1 cellular context compared by ENCODE assay signal in the genomic region with DNA sequence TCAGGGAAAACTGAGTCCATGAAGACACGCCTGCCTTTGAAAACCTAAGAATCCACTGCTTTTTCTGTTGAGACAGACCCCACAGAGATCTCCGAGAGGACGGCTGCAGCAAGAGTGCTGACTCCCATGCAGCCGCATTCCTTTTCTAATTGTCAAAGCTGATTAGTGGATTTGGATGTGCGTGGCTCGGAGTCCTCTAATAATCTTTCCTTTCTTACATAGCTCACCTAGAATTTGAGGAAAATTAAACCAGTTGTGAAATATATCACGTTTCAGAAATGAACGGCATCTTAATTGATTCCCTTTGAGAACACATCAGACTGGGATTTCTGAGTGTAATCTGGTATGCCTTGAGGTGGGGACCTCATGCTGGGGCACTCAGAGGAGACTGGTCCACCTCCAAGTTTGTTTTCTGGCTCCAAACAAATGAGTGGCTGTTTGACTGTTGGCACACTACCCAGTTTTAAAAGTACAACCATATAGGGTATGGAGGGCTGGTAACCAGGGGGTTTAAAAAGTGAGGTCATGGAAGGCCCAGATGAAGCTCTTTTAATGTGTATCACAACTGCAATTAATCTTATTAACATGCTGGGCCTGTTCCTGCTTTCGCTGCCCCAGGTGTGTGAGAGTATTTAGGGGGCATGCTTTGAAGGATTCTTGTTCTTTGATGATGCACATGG.
TF ChIP-seq lines count a peak whose summit lies in the region.

No MANE protein-coding gene starts in this region.

TF ChIP-seq in IMR-90, 13 proteins besides CTCF, POLR2A, EP300 and RAD21:
- TF ChIP-seq MXI1 (IDR thresholded peaks at IDR 0.05; ENCODE audit: borderline replicate concordance, low read depth, low read length) (no peak), CEBPB (IDR thresholded peaks at IDR 0.05; ENCODE audit: low read depth, low read length) (no peak), SMC3 (IDR thresholded peaks at IDR 0.05; ENCODE audit: low read depth, low read length) (no peak), BHLHE40 (IDR thresholded peaks at IDR 0.05; ENCODE audit: low read depth, low read length) (no peak), MAFK (IDR thresholded peaks at IDR 0.05; ENCODE audit: low read depth, low read length) (no peak), RCOR1 (IDR thresholded peaks at IDR 0.05; ENCODE audit: insufficient replicate concordance, low read length) (no peak), MAZ (IDR thresholded peaks at IDR 0.05; ENCODE audit: borderline replicate concordance, low read depth, low read length) (no peak)
- TF ChIP-seq, protein P1, sequence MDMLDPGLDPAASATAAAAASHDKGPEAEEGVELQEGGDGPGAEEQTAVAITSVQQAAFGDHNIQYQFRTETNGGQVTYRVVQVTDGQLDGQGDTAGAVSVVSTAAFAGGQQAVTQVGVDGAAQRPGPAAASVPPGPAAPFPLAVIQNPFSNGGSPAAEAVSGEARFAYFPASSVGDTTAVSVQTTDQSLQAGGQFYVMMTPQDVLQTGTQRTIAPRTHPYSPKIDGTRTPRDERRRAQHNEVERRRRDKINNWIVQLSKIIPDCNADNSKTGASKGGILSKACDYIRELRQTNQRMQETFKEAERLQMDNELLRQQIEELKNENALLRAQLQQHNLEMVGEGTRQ (IDR thresholded peaks at IDR 0.05; ENCODE audit: low read depth, low read length): no peak
- TF ChIP-seq, protein P2, sequence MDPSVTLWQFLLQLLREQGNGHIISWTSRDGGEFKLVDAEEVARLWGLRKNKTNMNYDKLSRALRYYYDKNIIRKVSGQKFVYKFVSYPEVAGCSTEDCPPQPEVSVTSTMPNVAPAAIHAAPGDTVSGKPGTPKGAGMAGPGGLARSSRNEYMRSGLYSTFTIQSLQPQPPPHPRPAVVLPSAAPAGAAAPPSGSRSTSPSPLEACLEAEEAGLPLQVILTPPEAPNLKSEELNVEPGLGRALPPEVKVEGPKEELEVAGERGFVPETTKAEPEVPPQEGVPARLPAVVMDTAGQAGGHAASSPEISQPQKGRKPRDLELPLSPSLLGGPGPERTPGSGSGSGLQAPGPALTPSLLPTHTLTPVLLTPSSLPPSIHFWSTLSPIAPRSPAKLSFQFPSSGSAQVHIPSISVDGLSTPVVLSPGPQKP (IDR thresholded peaks at IDR 0.05; ENCODE audit: borderline replicate concordance, low read depth, low read length): no peak
